In genomic region chr13:102847272-102848234, GRCh38 we compare ENCODE assay signal across 8 cellular contexts. TPM values are rescaled to one million over a fixed set of nuclear protein-coding genes. Genes with fewer than 3 reads are reported as not detected.
DNase-seq lines count a peak whose midpoint lies in the region; ATAC-seq lines count a peak whose summit lies in the region.

No MANE protein-coding gene starts in this region.

- no peaks in the 10 kb centered on the region for H3K9me3 Mint-ChIP-seq in activated CD4-positive, alpha-beta T cell treated with anti-CD3 and anti-CD28 coated beads for 36 hours (ENCODE audit: low read depth)

- H3K9ac ChIP-seq in HUES48 (ENCODE audit: low read depth, low read length) (no peak overlapping the region), duodenal mucosa (ENCODE audit: low read depth in 1 of 2, low read length in 2 of 2) (peak overlapping the region; percentile 87 to 93)

- H3K4me3 Mint-ChIP-seq in activated CD4-positive, alpha-beta T cell treated with anti-CD3 and anti-CD28 coated beads for 36 hours, result peak overlapping the region; percentile 99

- peak overlapping the region; percentile 98 for H3K27ac Mint-ChIP-seq in activated CD4-positive, alpha-beta T cell treated with anti-CD3 and anti-CD28 coated beads for 36 hours

- peaks cover 8% of the 10 kb centered on the region for H3K36me3 Mint-ChIP-seq in activated CD4-positive, alpha-beta T cell treated with anti-CD3 and anti-CD28 coated beads for 36 hours (ENCODE audit: low read depth)

- DNase-seq in activated CD4-positive, alpha-beta T cell treated with anti-CD3 and anti-CD28 coated beads for 36 hours, result peak; percentile 46
- DNase-seq in activated CD4-positive, alpha-beta T cell treated with anti-CD3 and anti-CD28 coated beads for 48 hours, result no peak
- DNase-seq in SHP77 treated with DMSO at 0.1 percent for 48 hours (lab: John Stamatoyannopoulos, UW) (peak; percentile 11), myocyte (ENCODE audit: low read depth) (peak; percentile 50)

- H3K4me3 ChIP-seq in HUES48 (ENCODE audit: low read depth, low read length), result peak overlapping the region; percentile 99
- H3K4me3 ChIP-seq in duodenal mucosa (ENCODE audit: low read depth in 1 of 2, low read length in 2 of 2), result peak overlapping the region; percentile 89 to 96

- no peaks in the 10 kb centered on the region for H3K27me3 Mint-ChIP-seq in activated CD4-positive, alpha-beta T cell treated with anti-CD3 and anti-CD28 coated beads for 36 hours

- H3K27ac ChIP-seq in HUES48 (ENCODE audit: low read depth, low read length) (no peak overlapping the region), duodenal mucosa (ENCODE audit: low read depth, low read length) (no peak overlapping the region)

- CTCF ChIA-PET in activated CD4-positive, alpha-beta T cell treated with anti-CD3 and anti-CD28 coated beads for 36 hours (lab: Charles Lee), result interaction anchor here (0.7 to 2.4 kb wide), 12 partner anchors 9 to 268 kb away, joined by 3 to 15 read pairs (median 4); no protein-coding TSS in a partner anchor

- intact Hi-C loops in activated CD4-positive, alpha-beta T cell treated with anti-CD3 and anti-CD28 coated beads for 36 hours (cut with DNase I, micrococcal nuclease), result loop anchor here (1.0 to 10.0 kb wide), 5 partner anchors 120 to 453 kb away; no protein-coding TSS in a partner anchor

- POLR2A ChIA-PET in activated CD4-positive, alpha-beta T cell treated with anti-CD3 and anti-CD28 coated beads for 36 hours (lab: Charles Lee), result interaction anchor here (1.0 kb wide), 1 partner anchor 14 kb away, joined by 3 read pairs; no protein-coding TSS in a partner anchor

- H3K4me1 ChIP-seq in HUES48 (ENCODE audit: control insufficient read depth, insufficient read depth, low read length) (no peaks in the 10 kb centered on the region), duodenal mucosa (ENCODE audit: control insufficient read depth in 1 of 2, insufficient read depth in 2 of 2, low read length in 2 of 2) (peaks cover 6 to 18% of the 10 kb centered on the region in 2 donors)

- H3K27me3 ChIP-seq in HUES48 (ENCODE audit: control insufficient read depth, insufficient read depth, low read length) (no peaks in the 10 kb centered on the region), duodenal mucosa (ENCODE audit: control insufficient read depth in 1 of 2, insufficient read depth in 2 of 2, low read length in 2 of 2) (no peaks in the 10 kb centered on the region)

- H3K36me3 ChIP-seq in HUES48 (ENCODE audit: control insufficient read depth, insufficient read depth, low read length), result no peaks in the 10 kb centered on the region
- H3K36me3 ChIP-seq in duodenal mucosa (ENCODE audit: control insufficient read depth in 1 of 2, insufficient read depth in 2 of 2, low read length in 2 of 2), result peaks cover 2 to 7% of the 10 kb centered on the region in 2 donors

- H3K4me1 Mint-ChIP-seq in activated CD4-positive, alpha-beta T cell treated with anti-CD3 and anti-CD28 coated beads for 36 hours, result peaks cover 37% of the 10 kb centered on the region

- H3K9me3 ChIP-seq in HUES48 (ENCODE audit: control insufficient read depth, insufficient read depth, low read length), result no peaks in the 10 kb centered on the region
- no peaks in the 10 kb centered on the region for H3K9me3 ChIP-seq in duodenal mucosa (ENCODE audit: control insufficient read depth in 1 of 2, low read length in 2 of 2)

- no peak for ATAC-seq in activated CD4-positive, alpha-beta T cell treated with anti-CD3 and anti-CD28 coated beads for 36 hours
- ATAC-seq in GM21360 (IDR thresholded peaks at IDR 0.05; ENCODE audit: unreplicated experiment) (no peak), HG03025 (IDR thresholded peaks at IDR 0.05; ENCODE audit: low FRiP score, unreplicated experiment) (no peak)

RNA-seq across cellular contexts. Expression of gene ERCC5, which starts 1.7 kb away (rescaled TPM):
- total RNA-seq in activated CD4-positive, alpha-beta T cell treated with anti-CD3 and anti-CD28 coated beads for 36 hours, result 10 to 100 TPM; 74.8 to 79.1 TPM
- total RNA-seq in myocyte, result 63.0 and 64.9 TPM in 2 replicates
- 28.2 TPM for polyA plus RNA-seq in myocyte (2012)

RNA-seq across cellular contexts. Expression of gene BIVM, which starts 48.6 kb away (rescaled TPM):
- total RNA-seq in activated CD4-positive, alpha-beta T cell treated with anti-CD3 and anti-CD28 coated beads for 36 hours, result 10 to 100 TPM in 1 of 2 experiments, 1 to 10 TPM in 1; 9.7 to 11.6 TPM
- 50.8 and 56.3 TPM in 2 replicates for total RNA-seq in myocyte
- 14.4 TPM for polyA plus RNA-seq in myocyte (2012)

RNA-seq across cellular contexts. Expression of gene POGLUT2, which starts 48.8 kb away (rescaled TPM):
- total RNA-seq in activated CD4-positive, alpha-beta T cell treated with anti-CD3 and anti-CD28 coated beads for 36 hours, result 1 to 10 TPM; 3.3 to 3.7 TPM
- total RNA-seq in myocyte, result 9.3 and 9.7 TPM in 2 replicates
- polyA plus RNA-seq in myocyte (2012), result 10.0 TPM
